ENCODE assay signal across 8 cellular contexts in genomic region chr2:208266641-208267335, GRCh38. TPM values are rescaled to one million over a fixed set of nuclear protein-coding genes. Genes with fewer than 3 reads are reported as not detected.
DNase-seq lines count a peak whose midpoint lies in the region; ATAC-seq lines count a peak whose summit lies in the region.

No MANE protein-coding gene starts in this region.

- peak; percentile 7 for ATAC-seq in activated CD8-positive, alpha-beta memory T cell treated with anti-CD3 and anti-CD28 coated beads, Interleukin-2, amount 10 ng/mL, durations not matched to agents 7 days and 5 days
- peak; percentile 22 for ATAC-seq in HG03025 (IDR thresholded peaks at IDR 0.05; ENCODE audit: low FRiP score, unreplicated experiment)
- peak; percentile 15 for ATAC-seq in stimulated activated naive CD8-positive, alpha-beta T cell treated with anti-CD3 and anti-CD28 coated beads, Interleukin-15, amount 100 ng/mL, for 72 hours

- H3K9me3 Mint-ChIP-seq in activated CD8-positive, alpha-beta memory T cell treated with anti-CD3 and anti-CD28 coated beads, Interleukin-2, amount 10 ng/mL, durations not matched to agents 7 days and 5 days (ENCODE audit: low read depth): no peaks in the 10 kb centered on the region
- H3K9me3 Mint-ChIP-seq in activated T-helper 1 cell treated with anti-CD3 and anti-CD28 coated beads, Interleukin-12 subunit alpha, Interleukin-12 subunit beta, Interleukin-2, Interleukin-4 antibody, amounts not matched to agents 30 ng/mL and 10 ng/mL and 1 ng/mL, durations not matched to agents 14 hours and 24 hours and 36 hours: peaks cover 4% of the 10 kb centered on the region
- peaks cover 0 to 6% of the 10 kb centered on the region in 2 donors for H3K9me3 Mint-ChIP-seq in stimulated activated naive CD8-positive, alpha-beta T cell treated with anti-CD3 and anti-CD28 coated beads, Interleukin-15, amount 100 ng/mL, for 72 hours

- peaks cover 14% of the 10 kb centered on the region for H3K36me3 Mint-ChIP-seq in activated CD8-positive, alpha-beta memory T cell treated with anti-CD3 and anti-CD28 coated beads, Interleukin-2, amount 10 ng/mL, durations not matched to agents 7 days and 5 days
- peaks cover 12% of the 10 kb centered on the region for H3K36me3 Mint-ChIP-seq in activated T-helper 1 cell treated with anti-CD3 and anti-CD28 coated beads, Interleukin-12 subunit alpha, Interleukin-12 subunit beta, Interleukin-2, Interleukin-4 antibody, amounts not matched to agents 30 ng/mL and 10 ng/mL and 1 ng/mL, durations not matched to agents 14 hours and 24 hours and 36 hours (ENCODE audit: low read depth)

- no peaks in the 10 kb centered on the region for H3K27me3 ChIP-seq in iPS-15b (ENCODE audit: control insufficient read depth, insufficient read depth, low read length)

- no peaks in the 10 kb centered on the region for H3K9me3 ChIP-seq in iPS-15b (ENCODE audit: control insufficient read depth, insufficient read depth, low read length)

- H3K27ac Mint-ChIP-seq in activated CD8-positive, alpha-beta memory T cell treated with anti-CD3 and anti-CD28 coated beads, Interleukin-2, amount 10 ng/mL, durations not matched to agents 7 days and 5 days: peak overlapping the region; percentile 96
- peak overlapping the region; percentile 92 for H3K27ac Mint-ChIP-seq in activated T-helper 1 cell treated with anti-CD3 and anti-CD28 coated beads, Interleukin-12 subunit alpha, Interleukin-12 subunit beta, Interleukin-2, Interleukin-4 antibody, amounts not matched to agents 30 ng/mL and 10 ng/mL and 1 ng/mL, durations not matched to agents 14 hours and 24 hours and 36 hours
- peak overlapping the region; percentile 90 to 98 for H3K27ac Mint-ChIP-seq in stimulated activated naive CD8-positive, alpha-beta T cell treated with anti-CD3 and anti-CD28 coated beads, Interleukin-15, amount 100 ng/mL, for 72 hours

- peak overlapping the region; percentile 89 for H3K4me3 ChIP-seq in iPS-15b (ENCODE audit: low read depth, low read length)

- CTCF ChIA-PET in activated CD8-positive, alpha-beta memory T cell treated with anti-CD3 and anti-CD28 coated beads, Interleukin-2, amount 10 ng/mL, durations not matched to agents 7 days and 5 days (lab: Charles Lee): interaction anchor here (1.3 to 6.9 kb wide), 3 partner anchors 8 to 91 kb away, joined by 3 to 70 read pairs (median 4); partner anchors contain the start of gene IDH1

- DNase-seq in activated CD8-positive, alpha-beta memory T cell treated with anti-CD3 and anti-CD28 coated beads, Interleukin-2, amount 10 ng/mL, durations not matched to agents 7 days and 5 days: no peak
- no peak for DNase-seq in activated CD8-positive, alpha-beta memory T cell treated with anti-CD3 and anti-CD28 coated beads for 24 hours
- no peak for DNase-seq in activated T-helper 1 cell treated with anti-CD3 and anti-CD28 coated beads, Interleukin-12 subunit alpha, Interleukin-12 subunit beta, Interleukin-2, Interleukin-4 antibody, amounts not matched to agents 30 ng/mL and 10 ng/mL and 1 ng/mL, durations not matched to agents 14 hours and 24 hours and 36 hours (ENCODE audit: low spot score)
- no peak for DNase-seq in stimulated activated naive CD8-positive, alpha-beta T cell treated with anti-CD3 and anti-CD28 coated beads, Interleukin-15, amount 100 ng/mL, for 72 hours
- no peak for DNase-seq in stimulated activated CD8-positive, alpha-beta memory T cell treated with anti-CD3 and anti-CD28 coated beads, Interleukin-4, amount 100 ng/mL, for 48 hours
- no peak for DNase-seq in DMS114 treated with DMSO at 0.1 percent for 48 hours (lab: John Stamatoyannopoulos, UW; ENCODE audit: unreplicated experiment)

- H3K27me3 Mint-ChIP-seq in activated CD8-positive, alpha-beta memory T cell treated with anti-CD3 and anti-CD28 coated beads, Interleukin-2, amount 10 ng/mL, durations not matched to agents 7 days and 5 days: no peaks in the 10 kb centered on the region
- H3K27me3 Mint-ChIP-seq in activated T-helper 1 cell treated with anti-CD3 and anti-CD28 coated beads, Interleukin-12 subunit alpha, Interleukin-12 subunit beta, Interleukin-2, Interleukin-4 antibody, amounts not matched to agents 30 ng/mL and 10 ng/mL and 1 ng/mL, durations not matched to agents 14 hours and 24 hours and 36 hours (ENCODE audit: insufficient read depth): no peaks in the 10 kb centered on the region
- H3K27me3 Mint-ChIP-seq in stimulated activated naive CD8-positive, alpha-beta T cell treated with anti-CD3 and anti-CD28 coated beads, Interleukin-15, amount 100 ng/mL, for 72 hours: no peaks in the 10 kb centered on the region

- intact Hi-C loops in activated T-helper 1 cell treated with anti-CD3 and anti-CD28 coated beads, Interleukin-12 subunit alpha, Interleukin-12 subunit beta, Interleukin-2, Interleukin-4 antibody, amounts not matched to agents 30 ng/mL and 10 ng/mL and 1 ng/mL, durations not matched to agents 14 hours and 24 hours and 36 hours (cut with micrococcal nuclease): loop anchor here (1.0 to 5.0 kb wide), 12 partner anchors 12 to 1906 kb away; partner anchors contain the start of genes CCNYL1, FASTKD2, FZD5 and KANSL1L

- H3K36me3 ChIP-seq in iPS-15b (ENCODE audit: control insufficient read depth, insufficient read depth, low read length): no peaks in the 10 kb centered on the region

- no peaks in the 10 kb centered on the region for H3K4me1 ChIP-seq in iPS-15b (ENCODE audit: control insufficient read depth, insufficient read depth, low read length)

- peak overlapping the region; percentile 82 for H3K9ac ChIP-seq in iPS-15b (ENCODE audit: low read depth, low read length)

- peaks cover 52% of the 10 kb centered on the region for H3K4me1 Mint-ChIP-seq in activated CD8-positive, alpha-beta memory T cell treated with anti-CD3 and anti-CD28 coated beads, Interleukin-2, amount 10 ng/mL, durations not matched to agents 7 days and 5 days
- peaks cover 52% of the 10 kb centered on the region for H3K4me1 Mint-ChIP-seq in activated T-helper 1 cell treated with anti-CD3 and anti-CD28 coated beads, Interleukin-12 subunit alpha, Interleukin-12 subunit beta, Interleukin-2, Interleukin-4 antibody, amounts not matched to agents 30 ng/mL and 10 ng/mL and 1 ng/mL, durations not matched to agents 14 hours and 24 hours and 36 hours (ENCODE audit: low read depth)
- peaks cover 41% of the 10 kb centered on the region for H3K4me1 Mint-ChIP-seq in stimulated activated naive CD8-positive, alpha-beta T cell treated with anti-CD3 and anti-CD28 coated beads, Interleukin-15, amount 100 ng/mL, for 72 hours

- H3K4me3 Mint-ChIP-seq in activated CD8-positive, alpha-beta memory T cell treated with anti-CD3 and anti-CD28 coated beads, Interleukin-2, amount 10 ng/mL, durations not matched to agents 7 days and 5 days: peak overlapping the region; percentile 83
- H3K4me3 Mint-ChIP-seq in activated T-helper 1 cell treated with anti-CD3 and anti-CD28 coated beads, Interleukin-12 subunit alpha, Interleukin-12 subunit beta, Interleukin-2, Interleukin-4 antibody, amounts not matched to agents 30 ng/mL and 10 ng/mL and 1 ng/mL, durations not matched to agents 14 hours and 24 hours and 36 hours: peak overlapping the region; percentile 89
- H3K4me3 Mint-ChIP-seq in stimulated activated naive CD8-positive, alpha-beta T cell treated with anti-CD3 and anti-CD28 coated beads, Interleukin-15, amount 100 ng/mL, for 72 hours: peak overlapping the region; percentile 87 to 94

RNA-seq across cellular contexts. Expression of gene PIKFYVE, which starts 0.7 kb away (rescaled TPM):
- total RNA-seq in activated CD8-positive, alpha-beta memory T cell treated with anti-CD3 and anti-CD28 coated beads, Interleukin-2, amount 10 ng/mL, durations not matched to agents 7 days and 5 days: 10 to 100 TPM; 27.3 to 32.6 TPM
- 28.7 and 33.5 TPM in 2 replicates for total RNA-seq in activated T-helper 1 cell treated with anti-CD3 and anti-CD28 coated beads, Interleukin-12 subunit alpha, Interleukin-12 subunit beta, Interleukin-2, Interleukin-4 antibody, amounts not matched to agents 30 ng/mL and 10 ng/mL and 1 ng/mL, durations not matched to agents 14 hours and 24 hours and 36 hours

RNA-seq across cellular contexts. Expression of gene IDH1, which starts 11.9 kb away (rescaled TPM):
- total RNA-seq in activated CD8-positive, alpha-beta memory T cell treated with anti-CD3 and anti-CD28 coated beads, Interleukin-2, amount 10 ng/mL, durations not matched to agents 7 days and 5 days: 10 to 100 TPM; 39.7 to 45.6 TPM
- total RNA-seq in activated T-helper 1 cell treated with anti-CD3 and anti-CD28 coated beads, Interleukin-12 subunit alpha, Interleukin-12 subunit beta, Interleukin-2, Interleukin-4 antibody, amounts not matched to agents 30 ng/mL and 10 ng/mL and 1 ng/mL, durations not matched to agents 14 hours and 24 hours and 36 hours: 23.8 and 23.9 TPM in 2 replicates
